Comparison of ENCODE assay signal across 8 cellular contexts in the genomic region with DNA sequence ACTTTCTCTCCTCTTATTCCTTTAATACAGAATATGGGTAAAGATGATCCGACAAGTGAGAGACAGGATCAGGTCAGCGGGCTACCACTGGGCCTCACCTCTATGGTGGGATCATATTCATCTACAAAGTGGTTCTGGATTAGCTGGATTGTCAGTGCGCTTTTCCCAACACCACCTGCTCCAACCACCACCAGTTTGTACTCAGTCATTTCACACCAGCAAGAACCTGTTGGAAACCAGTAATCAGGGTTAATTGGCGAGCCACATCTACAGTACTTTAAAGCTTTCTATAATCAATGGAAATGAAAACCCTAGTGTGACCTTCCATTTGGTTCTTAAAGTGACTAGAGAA. TPM values are rescaled to one million over a fixed set of nuclear protein-coding genes. Genes with fewer than 3 reads are reported as not detected.
DNase-seq lines count a peak whose midpoint lies in the region; ATAC-seq and TF ChIP-seq lines count a peak whose summit lies in the region.

No MANE protein-coding gene starts in this region.

- DNase-seq in BJ (ENCODE audit: low read depth) (no peak), upper lobe of left lung (no peak), HPDE6-E6E7 (ENCODE audit: extremely low spot score) (no peak), glomerular visceral epithelial cell (ENCODE audit: extremely low spot score) (no peak)
- no peak for DNase-seq in activated naive CD8-positive, alpha-beta T cell treated with anti-CD3 and anti-CD28 coated beads, Interleukin-2, amount 50 U/mL, for 24 hours

- H3K27me3 Mint-ChIP-seq in activated naive CD8-positive, alpha-beta T cell treated with anti-CD3 and anti-CD28 coated beads, Interleukin-2, amount 50 U/mL, for 24 hours = no peaks in the 10 kb centered on the region

- POLR2A ChIA-PET in BJ (lab: Charles Lee) = no interaction called here

- H3K4me1 ChIP-seq in liver (ENCODE audit: control insufficient read depth in 4 of 4, insufficient read depth in 4 of 4, low read length in 3 of 4) (peaks cover 5 to 38% (median 29%) of the 10 kb centered on the region in 4 donors), upper lobe of left lung (peaks cover 11 to 19% (median 12%) of the 10 kb centered on the region in 4 donors)

- peaks cover 43% of the 10 kb centered on the region for H3K4me1 Mint-ChIP-seq in activated naive CD8-positive, alpha-beta T cell treated with anti-CD3 and anti-CD28 coated beads, Interleukin-2, amount 50 U/mL, for 24 hours

- TF ChIP-seq CTCF in BJ (IDR thresholded peaks at IDR 0.05; ENCODE audit: insufficient read depth, low read depth, low read length) = no peak
- TF ChIP-seq CTCF in liver (IDR thresholded peaks at IDR 0.05; ENCODE audit: low read depth, low read length, missing input control) = no peak
- TF ChIP-seq CTCF in upper lobe of left lung (IDR thresholded peaks at IDR 0.05) = no peak

- peak overlapping the region; percentile 97 for H3K27ac Mint-ChIP-seq in activated naive CD8-positive, alpha-beta T cell treated with anti-CD3 and anti-CD28 coated beads, Interleukin-2, amount 50 U/mL, for 24 hours

- H3K36me3 ChIP-seq in BJ (ENCODE audit: control insufficient read depth, insufficient read depth, low read length) (peaks cover 21% of the 10 kb centered on the region), liver (ENCODE audit: control insufficient read depth in 4 of 4, insufficient read depth in 3 of 4, low read depth in 1 of 4, low read length in 3 of 4) (peaks cover 5 to 44% (median 27%) of the 10 kb centered on the region in 4 donors), upper lobe of left lung (peaks cover 22 to 72% (median 52%) of the 10 kb centered on the region in 4 donors)

- TF ChIP-seq RAD21 in liver (IDR thresholded peaks at IDR 0.05) = no peak

- CTCF ChIA-PET in BJ (lab: Yijun Ruan, JAX) = interaction anchor here (0.8 to 1.7 kb wide), 4 partner anchors 9 to 370 kb away, joined by 3 to 5 read pairs (median 4); no protein-coding TSS in a partner anchor

- H3K9me3 Mint-ChIP-seq in activated naive CD8-positive, alpha-beta T cell treated with anti-CD3 and anti-CD28 coated beads, Interleukin-2, amount 50 U/mL, for 24 hours = no peaks in the 10 kb centered on the region

- WGBS in liver = 45% methylated on average over 4 of the region's 4 CpGs
- 42 to 46% methylated on average over 4 of the region's 4 CpGs for WGBS in upper lobe of left lung, 2 donors

- H3K9me3 ChIP-seq in liver (ENCODE audit: control insufficient read depth in 4 of 4, low read length in 3 of 4) (no peaks in the 10 kb centered on the region), upper lobe of left lung (no peaks in the 10 kb centered on the region)

- peak overlapping the region; percentile 77 to 82 for H3K27ac ChIP-seq in liver (ENCODE audit: low read depth in 1 of 2, low read length in 2 of 2)
- H3K27ac ChIP-seq in upper lobe of left lung = peak overlapping the region; percentile 91 to 95 (median 94)

- TF ChIP-seq EP300 in upper lobe of left lung (IDR thresholded peaks at IDR 0.05) = no peak

- TF ChIP-seq POLR2A in upper lobe of left lung (IDR thresholded peaks at IDR 0.05) = no peak

- peak overlapping the region; percentile 82 to 97 for H3K9ac ChIP-seq in liver (ENCODE audit: low read depth in 1 of 2, low read length in 2 of 2)

- H3K36me3 Mint-ChIP-seq in activated naive CD8-positive, alpha-beta T cell treated with anti-CD3 and anti-CD28 coated beads, Interleukin-2, amount 50 U/mL, for 24 hours (ENCODE audit: low read depth) = peaks cover 61% of the 10 kb centered on the region

- H3K27me3 ChIP-seq in BJ (ENCODE audit: control insufficient read depth, insufficient read depth, low read length) (no peaks in the 10 kb centered on the region), liver (ENCODE audit: control insufficient read depth in 4 of 4, insufficient read depth in 4 of 4, low read length in 3 of 4) (no peaks in the 10 kb centered on the region), upper lobe of left lung (no peaks in the 10 kb centered on the region)

- H3K4me3 ChIP-seq in BJ (ENCODE audit: low read depth, low read length) (peak overlapping the region; percentile 84), liver (ENCODE audit: low read depth in 1 of 3, low read length in 3 of 3) (peak overlapping the region; percentile 69 to 98 (median 96)), upper lobe of left lung (peak overlapping the region; percentile 69 to 84 (median 70))

- ATAC-seq in HG02840 (IDR thresholded peaks at IDR 0.05; ENCODE audit: low FRiP score, unreplicated experiment) = peak; percentile 2
- no peak for ATAC-seq in activated naive CD8-positive, alpha-beta T cell treated with anti-CD3 and anti-CD28 coated beads, Interleukin-2, amount 50 U/mL, for 24 hours
- ATAC-seq in upper lobe of left lung (ENCODE audit: low FRiP score in 2 of 2) = peak in 1 of 2 donors; percentile 6
- ATAC-seq in HG02884 (IDR thresholded peaks at IDR 0.05; ENCODE audit: unreplicated experiment) = no peak

- peak overlapping the region; percentile 98 for H3K4me3 Mint-ChIP-seq in activated naive CD8-positive, alpha-beta T cell treated with anti-CD3 and anti-CD28 coated beads, Interleukin-2, amount 50 U/mL, for 24 hours

TF ChIP-seq in liver, 16 proteins besides CTCF, POLR2A, EP300 and RAD21 (continues in another document):
- no peak for TF ChIP-seq SP1 (IDR thresholded peaks at IDR 0.05)
- TF ChIP-seq YY1 (IDR thresholded peaks at IDR 0.05) = no peak
- no peak for TF ChIP-seq TAF1 (conservative IDR thresholded peaks at IDR 0.05)
- TF ChIP-seq GABPA (IDR thresholded peaks at IDR 0.05 in 1 of 2, conservative IDR thresholded peaks at IDR 0.05 in 1 of 2) = no peak
- TF ChIP-seq HNF4A (conservative IDR thresholded peaks at IDR 0.05) = no peak
- TF ChIP-seq FOXA1 (IDR thresholded peaks at IDR 0.05) = no peak
- TF ChIP-seq JUND (IDR thresholded peaks at IDR 0.05) = no peak
- no peak for TF ChIP-seq HNF4G (IDR thresholded peaks at IDR 0.05)
- no peak for TF ChIP-seq FOXA2 (IDR thresholded peaks at IDR 0.05)
- no peak for TF ChIP-seq EGR1 (IDR thresholded peaks at IDR 0.05; ENCODE audit: low read depth in 2 of 2)
- TF ChIP-seq, protein P1, sequence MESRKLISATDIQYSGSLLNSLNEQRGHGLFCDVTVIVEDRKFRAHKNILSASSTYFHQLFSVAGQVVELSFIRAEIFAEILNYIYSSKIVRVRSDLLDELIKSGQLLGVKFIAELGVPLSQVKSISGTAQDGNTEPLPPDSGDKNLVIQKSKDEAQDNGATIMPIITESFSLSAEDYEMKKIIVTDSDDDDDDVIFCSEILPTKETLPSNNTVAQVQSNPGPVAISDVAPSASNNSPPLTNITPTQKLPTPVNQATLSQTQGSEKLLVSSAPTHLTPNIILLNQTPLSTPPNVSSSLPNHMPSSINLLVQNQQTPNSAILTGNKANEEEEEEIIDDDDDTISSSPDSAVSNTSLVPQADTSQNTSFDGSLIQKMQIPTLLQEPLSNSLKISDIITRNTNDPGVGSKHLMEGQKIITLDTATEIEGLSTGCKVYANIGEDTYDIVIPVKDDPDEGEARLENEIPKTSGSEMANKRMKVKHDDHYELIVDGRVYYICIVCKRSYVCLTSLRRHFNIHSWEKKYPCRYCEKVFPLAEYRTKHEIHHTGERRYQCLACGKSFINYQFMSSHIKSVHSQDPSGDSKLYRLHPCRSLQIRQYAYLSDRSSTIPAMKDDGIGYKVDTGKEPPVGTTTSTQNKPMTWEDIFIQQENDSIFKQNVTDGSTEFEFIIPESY (IDR thresholded peaks at IDR 0.05) = no peak
- no peak for TF ChIP-seq RXRA (IDR thresholded peaks at IDR 0.05)
- no peak for TF ChIP-seq NR2F2 (IDR thresholded peaks at IDR 0.05)
- TF ChIP-seq, protein P2, sequence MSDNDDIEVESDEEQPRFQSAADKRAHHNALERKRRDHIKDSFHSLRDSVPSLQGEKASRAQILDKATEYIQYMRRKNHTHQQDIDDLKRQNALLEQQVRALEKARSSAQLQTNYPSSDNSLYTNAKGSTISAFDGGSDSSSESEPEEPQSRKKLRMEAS (IDR thresholded peaks at IDR 0.05) = no peak
- TF ChIP-seq, protein P3, sequence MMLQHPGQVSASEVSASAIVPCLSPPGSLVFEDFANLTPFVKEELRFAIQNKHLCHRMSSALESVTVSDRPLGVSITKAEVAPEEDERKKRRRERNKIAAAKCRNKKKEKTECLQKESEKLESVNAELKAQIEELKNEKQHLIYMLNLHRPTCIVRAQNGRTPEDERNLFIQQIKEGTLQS (IDR thresholded peaks at IDR 0.05) = no peak

RNA-seq across cellular contexts. Expression of a gene that starts 0.6 kb away (rescaled TPM):
- 19.1 and 38.3 TPM in 2 replicates for polyA plus RNA-seq in BJ (2011; rRNA removed)
- polyA minus RNA-seq in BJ (2011; rRNA and poly(A)+ RNA removed) = 17.0 and 22.0 TPM in 2 replicates
- total RNA-seq in liver = 10 to 100 TPM; 17.7 to 36.0 TPM
- polyA plus RNA-seq in liver = 1 to 10 TPM; 6.7 to 9.1 TPM
- total RNA-seq in upper lobe of left lung = 10 to 100 TPM; 11.5 to 36.6 (median 25.4) TPM

RNA-seq across cellular contexts. Expression of a gene that starts 20.6 kb away (rescaled TPM):
- polyA plus RNA-seq in BJ (2011; rRNA removed) (not detected in 2 replicates), liver (under 1 TPM in 1 of 2 donors, not detected in 1; 0.03 TPM)
- not detected in 2 replicates for polyA minus RNA-seq in BJ (2011; rRNA and poly(A)+ RNA removed)
- total RNA-seq in liver (not detected), upper lobe of left lung (under 1 TPM in 3 of 6 donors, not detected in 3; 0.26 to 0.77 (median 0.30) TPM)

RNA-seq across cellular contexts. Expression of a gene that starts 41.9 kb away (rescaled TPM):
- polyA plus RNA-seq in BJ (2011; rRNA removed) (188 and 286 TPM in 2 replicates), liver (10 to 100 TPM; 63.7 to 84.7 TPM)
- polyA minus RNA-seq in BJ (2011; rRNA and poly(A)+ RNA removed) = 224 and 243 TPM in 2 replicates
- total RNA-seq in liver (100 to 1,000 TPM; 178 to 376 TPM), upper lobe of left lung (100 to 1,000 TPM; 223 to 548 (median 373) TPM)

RNA-seq across cellular contexts. Expression of a gene that starts 46.1 kb away (rescaled TPM):
- polyA plus RNA-seq in BJ (2011; rRNA removed) (0.45 and 0.87 TPM in 2 replicates), liver (1 to 10 TPM; 1.9 to 4.9 TPM)
- polyA minus RNA-seq in BJ (2011; rRNA and poly(A)+ RNA removed) = 0.90 and 1.2 TPM in 2 replicates
- total RNA-seq in liver (1 to 10 TPM; 1.3 to 5.6 TPM), upper lobe of left lung (1 to 10 TPM; 2.1 to 6.5 (median 3.6) TPM)
